Comparison of ENCODE assay signal across 18 cellular contexts in genomic region chr5:675111-675875, GRCh38. TPM values are rescaled to one million over a fixed set of nuclear protein-coding genes. Genes with fewer than 3 reads are reported as not detected.
DNase-seq lines count a peak whose midpoint lies in the region; ATAC-seq and TF ChIP-seq lines count a peak whose summit lies in the region.
"Had no signal": no experiment of that assay in that cellular context is flagged by ENCODE, and none has a peak within 500 bp of the region (broad histone marks: within the 10 kb centered on the region; RNA-seq: fewer than 3 reads in every experiment).

No MANE protein-coding gene starts in this region.

- DNase-seq in Right ventricle myocardium inferior (ENCODE audit: missing footprints) (peak; percentile 40), left ventricle myocardium superior (no peak), coronary artery (ENCODE audit: low spot score) (peak; percentile 31), neuronal stem cell (ENCODE audit: low spot score) (no peak), type B pancreatic cell (ENCODE audit: extremely low spot score, unreplicated experiment) (peak; percentile 63), cortex of kidney (lab: John Stamatoyannopoulos, UW) (no peak), smooth muscle cell (lab: John Stamatoyannopoulos, UW; ENCODE audit: unreplicated experiment) (no peak)
- DNase-seq: ACHN; effector CD4-positive, alpha-beta T cell; NCI-H1436 treated with DMSO at 0.1 percent for 48 hours; NCI-H774; SJCRH30; stimulated activated CD4-positive, alpha-beta T cell treated with anti-CD3 and anti-CD28 coated beads, Interleukin-4, amount 100 ng/mL, for 24 hours; T-helper 2 cell had no signal

- H3K79me2 ChIP-seq in smooth muscle cell (ENCODE audit: low read depth): no peaks in the 10 kb centered on the region

- H3K4me3 Mint-ChIP-seq in type B pancreatic cell: no peak overlapping the region

- H4K20me1 ChIP-seq in smooth muscle cell (ENCODE audit: low read depth): no peaks in the 10 kb centered on the region

- peak overlapping the region; percentile 99 for H4K91ac ChIP-seq in neuronal stem cell (ENCODE audit: low read depth, low read length, poor library complexity)

- peak overlapping the region; percentile 64 for H3K18ac ChIP-seq in neuronal stem cell (ENCODE audit: low read length)

- H4K8ac ChIP-seq in neuronal stem cell (ENCODE audit: low read depth, low read length): no peak overlapping the region

- H3K79me1 ChIP-seq in neuronal stem cell (ENCODE audit: low read depth, low read length): no peaks in the 10 kb centered on the region

- ATAC-seq in Right ventricle myocardium inferior: no peak
- no peak for ATAC-seq in left ventricle myocardium superior
- ATAC-seq in GM19351 (IDR thresholded peaks at IDR 0.05; ENCODE audit: unreplicated experiment): no peak
- ATAC-seq: esophagus mucosa, GM12878, HCT116 had no signal

- H3K36me3 Mint-ChIP-seq in type B pancreatic cell: no peaks in the 10 kb centered on the region

- no peak overlapping the region for H3K27ac Mint-ChIP-seq in type B pancreatic cell

- no peaks in the 10 kb centered on the region for H3K9me3 Mint-ChIP-seq in type B pancreatic cell

- H3K9ac ChIP-seq in neuronal stem cell (ENCODE audit: low read depth, low read length, poor library complexity): no peak overlapping the region
- H3K9ac ChIP-seq in smooth muscle cell (ENCODE audit: low read depth): no peak overlapping the region

- peak overlapping the region; percentile 89 for H3K14ac ChIP-seq in neuronal stem cell (ENCODE audit: low read length)

- peak overlapping the region; percentile 22 for H2BK12ac ChIP-seq in neuronal stem cell (ENCODE audit: low read length)

- intact Hi-C loops in Right ventricle myocardium inferior (cut with DNase I): loop anchor here (2.0 kb wide), 1 partner anchor 18 kb away; the partner anchor contains the start of gene TPPP
- intact Hi-C loops in left ventricle myocardium superior (cut with micrococcal nuclease): no loop called here

- no peak for TF ChIP-seq CTCF in coronary artery (IDR thresholded peaks at IDR 0.05)
- no peak for TF ChIP-seq CTCF in type B pancreatic cell (conservative IDR thresholded peaks at IDR 0.05)
- TF ChIP-seq CTCF in smooth muscle cell (IDR thresholded peaks at IDR 0.05; ENCODE audit: borderline replicate concordance, insufficient read depth, poor library complexity, severe bottlenecking): no peak

- peaks cover 5% of the 10 kb centered on the region for H3K27me3 Mint-ChIP-seq in type B pancreatic cell

- H3K4me3 ChIP-seq in coronary artery (no peak overlapping the region), neuronal stem cell (ENCODE audit: low read length in 2 of 2) (no peak overlapping the region), smooth muscle cell (no peak overlapping the region)
- H3K4me3 ChIP-seq: GM12878, SJCRH30 had no signal

- H3K4me1 ChIP-seq in neuronal stem cell (ENCODE audit: control insufficient read depth in 2 of 2, insufficient read depth in 1 of 2, low read depth in 1 of 2, low read length in 2 of 2) (peaks cover 20 to 31% of the 10 kb centered on the region in 2 donors), smooth muscle cell (ENCODE audit: low read depth) (peaks cover 3% of the 10 kb centered on the region)
- H3K4me1 ChIP-seq: SJCRH30 had no signal

- no peaks in the 10 kb centered on the region for H3F3A ChIP-seq in smooth muscle cell (ENCODE audit: low read depth)

- H3K27me3 ChIP-seq in neuronal stem cell (ENCODE audit: control insufficient read depth in 3 of 3, insufficient read depth in 3 of 3, low read depth in 1 of 3, low read length in 3 of 3) (peaks cover 0 to 2% (median 0%) of the 10 kb centered on the region in 3 experiments), smooth muscle cell (ENCODE audit: low read depth) (no peaks in the 10 kb centered on the region)
- H3K27me3 ChIP-seq: SJCRH30 had no signal

- H3K4ac ChIP-seq in neuronal stem cell (ENCODE audit: low read length): peak overlapping the region; percentile 66

- H2AK5ac ChIP-seq in neuronal stem cell (ENCODE audit: low read depth, low read length): peak overlapping the region; percentile 81

- no peak overlapping the region for H3K27ac ChIP-seq in coronary artery
- no peak overlapping the region for H3K27ac ChIP-seq in neuronal stem cell (replicated peaks; ENCODE audit: low read length)
- no peak overlapping the region for H3K27ac ChIP-seq in smooth muscle cell (ENCODE audit: low read depth)
- H3K27ac ChIP-seq: SJCRH30 had no signal

- H3K4me1 Mint-ChIP-seq in type B pancreatic cell (ENCODE audit: unreplicated experiment): peaks cover 6% of the 10 kb centered on the region

- H2AFZ ChIP-seq in neuronal stem cell (ENCODE audit: low read length) (no peak overlapping the region), smooth muscle cell (ENCODE audit: low read depth) (no peak overlapping the region)

- H3K36me3 ChIP-seq in neuronal stem cell (replicated peaks in 1 of 2; ENCODE audit: control insufficient read depth in 2 of 2, insufficient read depth in 2 of 2, low read length in 2 of 2): no peaks in the 10 kb centered on the region
- H3K36me3 ChIP-seq in smooth muscle cell (ENCODE audit: low read depth): no peaks in the 10 kb centered on the region
- H3K36me3 ChIP-seq: SJCRH30 had no signal

- H2BK120ac ChIP-seq in neuronal stem cell (ENCODE audit: low read depth, low read length): peak overlapping the region; percentile 47

- no peak overlapping the region for H2BK15ac ChIP-seq in neuronal stem cell (ENCODE audit: low read length)

- H3K23ac ChIP-seq in neuronal stem cell (ENCODE audit: low read depth, low read length, poor library complexity): peak overlapping the region; percentile 65

- no CpG with 5 or more reads among the region's 20 CpGs for WGBS in neuronal stem cell (ENCODE audit: extremely low coverage in 2 of 2, insufficient read length in 2 of 2, insufficient replicate concordance in 1 of 2), 2 donors
- 84% methylated on average over 6 of the region's 20 CpGs for WGBS in smooth muscle cell (ENCODE audit: low lambda C conversion rate)

- peak overlapping the region; percentile 82 for H2BK5ac ChIP-seq in neuronal stem cell (ENCODE audit: low read length)

- no peak overlapping the region for H3K4me2 ChIP-seq in neuronal stem cell (ENCODE audit: insufficient read depth, low read length, poor library complexity, severe bottlenecking)
- H3K4me2 ChIP-seq in smooth muscle cell: no peak overlapping the region

- H3K9me3 ChIP-seq in neuronal stem cell (replicated peaks in 1 of 2; ENCODE audit: control insufficient read depth in 2 of 2, insufficient read depth in 1 of 2, low read depth in 1 of 2, low read length in 2 of 2) (peaks cover 0 to 2% of the 10 kb centered on the region in 2 donors), smooth muscle cell (replicated peaks; ENCODE audit: low read depth) (no peaks in the 10 kb centered on the region)
- H3K9me3 ChIP-seq: SJCRH30 had no signal

RNA-seq across cellular contexts. Expression of gene TPPP, which starts 17.9 kb away (rescaled TPM):
- total RNA-seq in Right ventricle myocardium inferior: 34.5 TPM
- total RNA-seq in left ventricle myocardium superior: 34.8 TPM
- 2.2 TPM for polyA plus RNA-seq in neuronal stem cell (2013, experiment 1 of 2)
- 2.1 TPM for polyA plus RNA-seq in neuronal stem cell (2013, experiment 2 of 2)
- total RNA-seq in type B pancreatic cell (ENCODE audit: low replicate concordance): 3.6 and 5.0 TPM in 2 replicates
- total RNA-seq in smooth muscle cell: under 0.01 TPM in 1 of 2 replicates, not detected in the other
- not detected in 2 replicates for polyA plus RNA-seq in smooth muscle cell

Comparison
In these comparisons a context has a peak if more than half of its experiments do, and no peak if none do; other contexts are left out.
1. DNase-seq: peak in Right ventricle myocardium inferior (single experiment), coronary artery (single experiment) and type B pancreatic cell (single experiment); none in left ventricle myocardium superior (single experiment), neuronal stem cell (single experiment), cortex of kidney (single experiment) and smooth muscle cell (single experiment).